In genomic region chrX:119189586-119189985, GRCh38 we compare ENCODE assay signal across 15 cellular contexts. TPM values are rescaled to one million over a fixed set of nuclear protein-coding genes. Genes with fewer than 3 reads are reported as not detected.
DNase-seq lines count a peak whose midpoint lies in the region; ATAC-seq and TF ChIP-seq lines count a peak whose summit lies in the region.
"Had no signal": no experiment of that assay in that cellular context is flagged by ENCODE, and none has a peak within 500 bp of the region (broad histone marks: within the 10 kb centered on the region; RNA-seq: fewer than 3 reads in every experiment).

No MANE protein-coding gene starts in this region.

- no peak overlapping the region for H3K4me2 ChIP-seq in SK-N-SH

- no peaks in the 10 kb centered on the region for H3F3A ChIP-seq in SK-N-SH (replicated peaks; ENCODE audit: insufficient read depth)

- no peak overlapping the region for H2AFZ ChIP-seq in SK-N-SH (ENCODE audit: low read depth)

- H3K79me2 ChIP-seq in SK-N-SH (ENCODE audit: insufficient read depth): no peaks in the 10 kb centered on the region

- no peaks in the 10 kb centered on the region for H3K9me2 ChIP-seq in SK-N-SH

- no peak for TF ChIP-seq RAD21 in SK-N-SH (IDR thresholded peaks at IDR 0.05; ENCODE audit: low read length)

- H3K36me3 ChIP-seq in SK-N-SH (replicated peaks in 1 of 2; ENCODE audit: control insufficient read depth in 1 of 2, insufficient read depth in 2 of 2, low read length in 1 of 2): no peaks in the 10 kb centered on the region
- H3K36me3 ChIP-seq: neutrophil, SJSA1 had no signal

- H3K27ac ChIP-seq in coronary artery: peak overlapping the region in 1 of 2 donors; percentile 69
- peak overlapping the region; percentile 50 for H3K27ac ChIP-seq in right cardiac atrium (ENCODE audit: low read length)
- H3K27ac ChIP-seq in SK-N-SH (ENCODE audit: low read depth in 2 of 2, low read length in 1 of 2): no peak overlapping the region
- H3K27ac ChIP-seq: neutrophil, SJSA1 had no signal

- intact Hi-C loops in right cardiac atrium (cut with DNase I): no loop called here

- CTCF ChIA-PET in SK-N-SH (lab: Yijun Ruan, JAX): no interaction called here

- TF ChIP-seq CTCF in coronary artery (IDR thresholded peaks at IDR 0.05) (no peak), SK-N-SH (IDR thresholded peaks at IDR 0.05) (no peak)

- WGBS in right cardiac atrium: 25% methylated on average over 4 of the region's 4 CpGs
- WGBS in SK-N-SH (ENCODE audit: low lambda C conversion rate): 3% methylated on average over 4 of the region's 4 CpGs

- peak; percentile 74 for DNase-seq in GM03348 (ENCODE audit: low spot score)
- peak; percentile 73 for DNase-seq in coronary artery (ENCODE audit: low spot score)
- peak; percentile 63 to 83 (median 82) for DNase-seq in right cardiac atrium
- DNase-seq in skeletal muscle cell (ENCODE audit: low read depth): peak; percentile 56
- DNase-seq in hypothalamus (lab: John Stamatoyannopoulos, UW): no peak
- DNase-seq in stimulated activated naive CD4-positive, alpha-beta T cell treated with Interleukin-2 at 50 U/mL for 16 hours (lab: John Stamatoyannopoulos, UW): no peak
- DNase-seq in SK-N-SH: no peak
- DNase-seq: activated CD4-positive, alpha-beta T cell treated with anti-CD3 and anti-CD28 coated beads, Interleukin-2, amount 50 U/mL, for 4 hours; DMS79; effector memory CD8-positive, alpha-beta T cell; NCI-H2081 treated with DMSO at 0.1 percent for 48 hours; stimulated activated CD4-positive, alpha-beta T cell treated with anti-CD3 and anti-CD28 coated beads, Interleukin-15, amount 100 ng/mL, for 24 hours had no signal

- H4K20me1 ChIP-seq in SK-N-SH (ENCODE audit: insufficient read depth): no peaks in the 10 kb centered on the region

- H3K9me3 ChIP-seq in right cardiac atrium (ENCODE audit: control insufficient read depth, low read length) (no peaks in the 10 kb centered on the region), SK-N-SH (no peaks in the 10 kb centered on the region)
- H3K9me3 ChIP-seq: neutrophil, SJSA1 had no signal

- no peaks in the 10 kb centered on the region for H3K27me3 ChIP-seq in right cardiac atrium (ENCODE audit: control insufficient read depth, insufficient read depth)
- H3K27me3 ChIP-seq in SK-N-SH (ENCODE audit: insufficient read depth): peaks cover 15% of the 10 kb centered on the region; the same call in 1 of the 2 replicates
- H3K27me3 ChIP-seq: neutrophil, SJSA1 had no signal

- H3K4me3 ChIP-seq in coronary artery: no peak overlapping the region
- no peak overlapping the region for H3K4me3 ChIP-seq in right cardiac atrium (ENCODE audit: low read length)
- no peak overlapping the region for H3K4me3 ChIP-seq in skeletal muscle cell (ENCODE audit: low read depth, low read length)
- no peak overlapping the region for H3K4me3 ChIP-seq in SK-N-SH (ENCODE audit: low read depth in 2 of 2, low read length in 1 of 2)
- H3K4me3 ChIP-seq: SJSA1 had no signal

- no peak overlapping the region for H3K9ac ChIP-seq in SK-N-SH

- ATAC-seq in right cardiac atrium (peak; percentile 87 to 91), HG03571 (IDR thresholded peaks at IDR 0.05; ENCODE audit: unreplicated experiment) (no peak)
- ATAC-seq: effector memory CD8-positive, alpha-beta T cell had no signal

- POLR2A ChIA-PET in SK-N-SH (lab: Yijun Ruan, JAX): no interaction called here

- TF ChIP-seq EP300 in SK-N-SH (IDR thresholded peaks at IDR 0.05; ENCODE audit: borderline replicate concordance in 1 of 2, low read depth in 1 of 2, low read length in 1 of 2): no peak

- H3K4me1 ChIP-seq in right cardiac atrium (ENCODE audit: control insufficient read depth, insufficient read depth, low read length) (no peaks in the 10 kb centered on the region), SK-N-SH (ENCODE audit: control insufficient read depth in 1 of 2, insufficient read depth in 2 of 2, low read depth in 1 of 2, low read length in 1 of 2) (no peaks in the 10 kb centered on the region)
- H3K4me1 ChIP-seq: SJSA1 had no signal

TF ChIP-seq in SK-N-SH, 30 proteins besides CTCF, POLR2A, EP300 and RAD21:
- TF ChIP-seq SIN3A (IDR thresholded peaks at IDR 0.05; ENCODE audit: borderline replicate concordance, low read depth, low read length): no peak
- no peak for TF ChIP-seq SMC3 (IDR thresholded peaks at IDR 0.05; ENCODE audit: low read depth, low read length)
- no peak for TF ChIP-seq ELF1 (IDR thresholded peaks at IDR 0.05)
- no peak for TF ChIP-seq TEAD4 (IDR thresholded peaks at IDR 0.05; ENCODE audit: borderline replicate concordance, insufficient read depth)
- TF ChIP-seq NFIC (IDR thresholded peaks at IDR 0.05; ENCODE audit: borderline replicate concordance): no peak
- no peak for TF ChIP-seq USF1 (IDR thresholded peaks at IDR 0.05; ENCODE audit: borderline replicate concordance, low read depth)
- TF ChIP-seq FOXM1 (IDR thresholded peaks at IDR 0.05; ENCODE audit: low read depth): no peak
- no peak for TF ChIP-seq RXRA (IDR thresholded peaks at IDR 0.05; ENCODE audit: borderline replicate concordance, low read depth)
- TF ChIP-seq MAX (IDR thresholded peaks at IDR 0.05; ENCODE audit: low read depth): no peak
- no peak for TF ChIP-seq MXI1 (IDR thresholded peaks at IDR 0.05; ENCODE audit: low read depth, low read length)
- TF ChIP-seq IRF3 (IDR thresholded peaks at IDR 0.05; ENCODE audit: low read depth, low read length): no peak
- no peak for TF ChIP-seq RFX5 (IDR thresholded peaks at IDR 0.05; ENCODE audit: low read length)
- no peak for TF ChIP-seq ZBTB33 (IDR thresholded peaks at IDR 0.05; ENCODE audit: borderline replicate concordance, low read depth)
- no peak for TF ChIP-seq GABPA (IDR thresholded peaks at IDR 0.05; ENCODE audit: low read depth)
- no peak for TF ChIP-seq PBX3 (IDR thresholded peaks at IDR 0.05)
- TF ChIP-seq JUND (IDR thresholded peaks at IDR 0.05): no peak
TF ChIP-seq in SK-N-SH: peak in this region for 0.

RNA-seq across cellular contexts. Expression of gene PGRMC1, which starts 46.5 kb away (rescaled TPM):
- 10 to 100 TPM; 26.9 to 38.0 (median 30.6) TPM for total RNA-seq in right cardiac atrium
- polyA plus RNA-seq in right cardiac atrium (36.9 TPM), SK-N-SH (2012; rRNA removed) (65.3 and 77.6 TPM in 2 replicates)
- 74.8 and 85.2 TPM in 2 replicates for polyA plus RNA-seq in SK-N-SH (2012; cell fraction: cytosol; rRNA removed)
- 30.7 and 38.7 TPM in 2 replicates for polyA plus RNA-seq in SK-N-SH (2012; cell fraction: nucleus; rRNA removed)

Comparison
In these comparisons a context has a peak if more than half of its experiments do, and no peak if none do; other contexts are left out.
1. DNase-seq: peak in GM03348 (single experiment), coronary artery (single experiment), right cardiac atrium (3 of 3) and skeletal muscle cell (single experiment); none in hypothalamus (0 of 51), stimulated activated naive CD4-positive, alpha-beta T cell treated with Interleukin-2 at 50 U/mL for 16 hours (single experiment) and SK-N-SH (single experiment).